10 cellular contexts compared by ENCODE assay signal in the genomic region with DNA sequence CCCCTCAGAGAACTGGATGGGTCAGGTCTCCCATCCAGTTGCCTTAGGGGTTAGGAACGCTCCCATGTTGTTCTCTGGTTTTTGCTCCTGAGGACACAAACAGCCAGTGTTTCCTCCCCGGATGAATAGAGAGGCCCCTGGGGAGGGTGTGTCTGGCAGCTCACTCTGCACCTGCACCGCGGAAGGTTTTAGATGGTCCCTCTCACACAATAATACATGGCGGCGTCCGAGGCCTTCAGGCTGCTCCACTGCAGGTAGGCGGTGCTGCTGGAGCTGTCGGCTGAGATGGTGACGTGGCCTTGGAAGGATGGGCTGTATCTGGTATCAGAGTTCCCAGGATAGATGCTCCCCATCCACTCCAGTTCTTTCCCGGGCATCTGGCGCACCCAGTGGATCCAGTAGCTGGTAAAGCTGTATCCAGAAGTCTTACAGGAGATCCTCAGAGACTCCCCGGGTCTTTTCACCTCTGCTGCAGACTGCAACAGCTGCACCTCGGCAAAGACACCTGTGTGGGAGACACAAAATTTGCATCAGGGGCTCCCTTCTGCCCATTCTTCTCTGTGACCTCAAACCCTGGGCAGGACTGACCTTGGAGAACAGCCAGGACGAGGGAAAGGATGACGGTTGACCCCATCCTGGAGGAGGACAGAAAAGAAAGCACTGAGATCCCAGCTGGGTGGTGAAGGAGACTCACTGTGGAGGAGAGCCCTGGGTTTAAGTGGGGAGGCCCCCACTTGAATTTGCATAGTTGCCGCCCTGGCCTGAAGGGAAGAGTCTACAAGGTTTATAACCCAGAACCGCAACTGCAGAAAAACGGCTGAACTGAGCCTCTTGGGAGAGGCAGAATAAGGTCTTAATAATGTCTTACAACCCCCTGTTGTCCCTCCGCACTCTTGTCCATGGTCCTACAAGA.
DNase-seq lines count a peak whose midpoint lies in the region; ATAC-seq lines count a peak whose summit lies in the region.
"Had no signal": no experiment of that assay in that cellular context is flagged by ENCODE, and none has a peak within 500 bp of the region (broad histone marks: within the 10 kb centered on the region; RNA-seq: fewer than 3 reads in every experiment).

No MANE protein-coding gene starts in this region.

- no peak overlapping the region for H3K27ac Mint-ChIP-seq in activated CD8-positive, alpha-beta T cell treated with anti-CD3 and anti-CD28 coated beads, Interleukin-2, amount 10 ng/mL, durations not matched to agents 7 days and 5 days
- H3K27ac Mint-ChIP-seq: GM23338 had no signal

- CTCF ChIA-PET in activated CD8-positive, alpha-beta T cell treated with anti-CD3 and anti-CD28 coated beads, Interleukin-2, amount 10 ng/mL, durations not matched to agents 7 days and 5 days (lab: Charles Lee) = interaction anchor here (1.0 to 1.2 kb wide), 2 partner anchors 22 to 25 kb away, joined by 4 to 5 read pairs; no protein-coding TSS in a partner anchor

- POLR2A ChIA-PET in activated CD8-positive, alpha-beta T cell treated with anti-CD3 and anti-CD28 coated beads, Interleukin-2, amount 10 ng/mL, durations not matched to agents 7 days and 5 days (lab: Charles Lee) = no interaction called here

- no peaks in the 10 kb centered on the region for H3K36me3 Mint-ChIP-seq in activated CD8-positive, alpha-beta T cell treated with anti-CD3 and anti-CD28 coated beads, Interleukin-2, amount 10 ng/mL, durations not matched to agents 7 days and 5 days (ENCODE audit: low read depth)

- DNase-seq in COLO668 (lab: John Stamatoyannopoulos, UW; ENCODE audit: unreplicated experiment) (peak; percentile 38), NCI-H146 treated with DMSO at 0.1 percent for 48 hours (lab: John Stamatoyannopoulos, UW; ENCODE audit: unreplicated experiment) (peak; percentile 17), C1 segment of cervical spinal cord (lab: John Stamatoyannopoulos, UW) (no peak), glomerular visceral epithelial cell (ENCODE audit: extremely low spot score) (no peak), NCI-H1930 (lab: John Stamatoyannopoulos, UW) (no peak)
- DNase-seq in activated CD8-positive, alpha-beta T cell treated with anti-CD3 and anti-CD28 coated beads, Interleukin-2, amount 10 ng/mL, durations not matched to agents 7 days and 5 days = no peak
- DNase-seq: small intestine had no signal

- ATAC-seq in GM19023 (IDR thresholded peaks at IDR 0.05; ENCODE audit: unreplicated experiment) (peak; percentile 77), HG02763 (IDR thresholded peaks at IDR 0.05; ENCODE audit: unreplicated experiment) (peak; percentile 50)
- ATAC-seq in activated CD8-positive, alpha-beta T cell treated with anti-CD3 and anti-CD28 coated beads, Interleukin-2, amount 10 ng/mL, durations not matched to agents 7 days and 5 days = no peak
- ATAC-seq: GM23338 had no signal

- no peaks in the 10 kb centered on the region for H3K9me3 Mint-ChIP-seq in activated CD8-positive, alpha-beta T cell treated with anti-CD3 and anti-CD28 coated beads, Interleukin-2, amount 10 ng/mL, durations not matched to agents 7 days and 5 days (ENCODE audit: insufficient read depth)

- H3K4me1 Mint-ChIP-seq in activated CD8-positive, alpha-beta T cell treated with anti-CD3 and anti-CD28 coated beads, Interleukin-2, amount 10 ng/mL, durations not matched to agents 7 days and 5 days (ENCODE audit: low read depth) = peaks cover 10% of the 10 kb centered on the region
- H3K4me1 Mint-ChIP-seq: GM23338 had no signal

- no peak overlapping the region for H3K4me3 Mint-ChIP-seq in activated CD8-positive, alpha-beta T cell treated with anti-CD3 and anti-CD28 coated beads, Interleukin-2, amount 10 ng/mL, durations not matched to agents 7 days and 5 days
- H3K4me3 Mint-ChIP-seq: GM23338 had no signal

- peaks cover 22% of the 10 kb centered on the region for H3K27me3 Mint-ChIP-seq in activated CD8-positive, alpha-beta T cell treated with anti-CD3 and anti-CD28 coated beads, Interleukin-2, amount 10 ng/mL, durations not matched to agents 7 days and 5 days (ENCODE audit: low read depth)

Comparison
In these comparisons a context has a peak if more than half of its experiments do, and no peak if none do; other contexts are left out.
1. DNase-seq: peak in COLO668 (single experiment) and NCI-H146 treated with DMSO at 0.1 percent for 48 hours (single experiment); none in C1 segment of cervical spinal cord (0 of 14), activated CD8-positive, alpha-beta T cell treated with anti-CD3 and anti-CD28 coated beads, Interleukin-2, amount 10 ng/mL, durations not matched to agents 7 days and 5 days (single experiment), glomerular visceral epithelial cell (single experiment) and NCI-H1930 (0 of 2).